1 cellular context compared by ENCODE assay signal in genomic region chr12:20367731-20368652, GRCh38.
A peak's percentile ranks its signal among the peaks of the same experiment; 100 is the strongest.
TF ChIP-seq lines count a peak whose summit lies in the region.

PDE3A (plus strand) TSS chr12:20368537; CDS start chr12:20369285, 748 bp downstream.

TF ChIP-seq in HEK293, 187 proteins besides CTCF, POLR2A, EP300 and RAD21 (continued from another document):
- peak; percentile 38; the same call in 1 of the 2 replicates for TF ChIP-seq KLF17 (tag by site-specific recombination; IDR thresholded peaks at IDR 0.05)
- no peak for TF ChIP-seq ZNF302 (tag by site-specific recombination; IDR thresholded peaks at IDR 0.05; ENCODE audit: low read depth)
- peak; percentile 43; the same call in 1 of the 2 replicates for TF ChIP-seq SP3 (tag by site-specific recombination; IDR thresholded peaks at IDR 0.05)
- peak; percentile 32; the same call in 1 of the 2 replicates for TF ChIP-seq ZNF366 (tag by site-specific recombination; conservative IDR thresholded peaks at IDR 0.05)
- TF ChIP-seq ZNF423 (tag by site-specific recombination; IDR thresholded peaks at IDR 0.05): no peak
- peak; percentile 43 for TF ChIP-seq SP2 (tag by site-specific recombination; IDR thresholded peaks at IDR 0.05)
- TF ChIP-seq ZNF530 (tag by site-specific recombination; IDR thresholded peaks at IDR 0.05; ENCODE audit: low read depth): no peak
TF ChIP-seq in HEK293: peak in this region for 12.
